Comparison of ENCODE assay signal across 9 cellular contexts in genomic region chr11:120546312-120547205, GRCh38. TPM values are rescaled to one million over a fixed set of nuclear protein-coding genes. Genes with fewer than 3 reads are reported as not detected.
A peak's percentile ranks its signal among the peaks of the same experiment; 100 is the strongest.
DNase-seq lines count a peak whose midpoint lies in the region; ATAC-seq and TF ChIP-seq lines count a peak whose summit lies in the region.
"Had no signal": no experiment of that assay in that cellular context is flagged by ENCODE, and none has a peak within 500 bp of the region (broad histone marks: within the 10 kb centered on the region; RNA-seq: fewer than 3 reads in every experiment).

No MANE protein-coding gene starts in this region.

- TF ChIP-seq CTCF in neural progenitor cell (IDR thresholded peaks at IDR 0.05) (no peak), type B pancreatic cell (conservative IDR thresholded peaks at IDR 0.05) (no peak)

- H3K9me3 ChIP-seq in neural progenitor cell (ENCODE audit: low read depth) = no peaks in the 10 kb centered on the region

- H3K27me3 Mint-ChIP-seq in neural progenitor cell (ENCODE audit: insufficient read depth, low read depth) (peaks cover 8% of the 10 kb centered on the region), type B pancreatic cell (peaks cover 22% of the 10 kb centered on the region)

- no peaks in the 10 kb centered on the region for H3K36me3 ChIP-seq in neural progenitor cell

- DNase-seq in Ammon's horn (ENCODE audit: low spot score) (peak; percentile 37), NCI-H526 treated with DMSO at 0.1 percent for 48 hours (lab: John Stamatoyannopoulos, UW) (peak; percentile 68), epithelial cell of prostate (ENCODE audit: low read depth, low spot score) (peak; percentile 51), neural progenitor cell (ENCODE audit: low spot score) (peak; percentile 51), type B pancreatic cell (ENCODE audit: extremely low spot score, unreplicated experiment) (no peak), NCI-H2171 treated with DMSO at 0.1 percent for 48 hours (lab: John Stamatoyannopoulos, UW) (no peak)
- DNase-seq: activated CD4-positive, CD25-positive, alpha-beta regulatory T cell treated with anti-CD3 and anti-CD28 coated beads, Interleukin-2, amount 50 U/mL, for 72 hours had no signal

- ATAC-seq in HG03045 (IDR thresholded peaks at IDR 0.05; ENCODE audit: unreplicated experiment) = no peak
- no peak for ATAC-seq in HG02973 (IDR thresholded peaks at IDR 0.05; ENCODE audit: unreplicated experiment)

- no peaks in the 10 kb centered on the region for H3K79me2 ChIP-seq in neural progenitor cell (ENCODE audit: low read depth)

- H3K4me3 Mint-ChIP-seq in neural progenitor cell (no peak overlapping the region), type B pancreatic cell (no peak overlapping the region)

- no peak overlapping the region for H3K4me3 ChIP-seq in neural progenitor cell

- no peaks in the 10 kb centered on the region for H3K27me3 ChIP-seq in neural progenitor cell

- peaks cover 4% of the 10 kb centered on the region for H3K4me1 ChIP-seq in neural progenitor cell

- H3K9ac ChIP-seq in neural progenitor cell = no peak overlapping the region

- H3K4me1 Mint-ChIP-seq in neural progenitor cell (peaks cover 44% of the 10 kb centered on the region), type B pancreatic cell (ENCODE audit: unreplicated experiment) (peaks cover 35% of the 10 kb centered on the region)

- H3K27ac Mint-ChIP-seq in neural progenitor cell = no peak overlapping the region
- no peak overlapping the region for H3K27ac Mint-ChIP-seq in type B pancreatic cell

- no peaks in the 10 kb centered on the region for H3F3A ChIP-seq in neural progenitor cell (ENCODE audit: low read depth)

- no peak overlapping the region for H2AFZ ChIP-seq in neural progenitor cell (replicated peaks)

- H3K27ac ChIP-seq in epithelial cell of prostate (peak overlapping the region; percentile 15), neural progenitor cell (no peak overlapping the region)

- peaks cover 6% of the 10 kb centered on the region for H3K9me3 Mint-ChIP-seq in neural progenitor cell
- H3K9me3 Mint-ChIP-seq in type B pancreatic cell = no peaks in the 10 kb centered on the region

- H3K36me3 Mint-ChIP-seq in neural progenitor cell (no peaks in the 10 kb centered on the region), type B pancreatic cell (no peaks in the 10 kb centered on the region)

- H4K20me1 ChIP-seq in neural progenitor cell (ENCODE audit: low read depth) = no peaks in the 10 kb centered on the region

- H3K4me2 ChIP-seq in neural progenitor cell = no peak overlapping the region

RNA-seq across cellular contexts. Expression of gene GRIK4, which starts 35.0 kb away (rescaled TPM):
- 0.36 and 0.68 TPM in 2 replicates for total RNA-seq in neural progenitor cell (ENCODE audit: low replicate concordance)
- total RNA-seq in type B pancreatic cell (ENCODE audit: low replicate concordance) = 0.17 and 0.72 TPM in 2 replicates

Comparison
In these comparisons a context has a peak if more than half of its experiments do, and no peak if none do; other contexts are left out.
1. DNase-seq: peak in Ammon's horn (single experiment), NCI-H526 treated with DMSO at 0.1 percent for 48 hours (single experiment), epithelial cell of prostate (single experiment) and neural progenitor cell (single experiment); none in type B pancreatic cell (single experiment) and NCI-H2171 treated with DMSO at 0.1 percent for 48 hours (single experiment).